Comparison of ENCODE assay signal across 19 cellular contexts in genomic region chr3:62882676-62883228, GRCh38. TPM values are rescaled to one million over a fixed set of nuclear protein-coding genes. Genes with fewer than 3 reads are reported as not detected.
DNase-seq lines count a peak whose midpoint lies in the region; ATAC-seq, FAIRE-seq and TF ChIP-seq lines count a peak whose summit lies in the region.
"Had no signal": no experiment of that assay in that cellular context is flagged by ENCODE, and none has a peak within 500 bp of the region (broad histone marks: within the 10 kb centered on the region; RNA-seq: fewer than 3 reads in every experiment).

No MANE protein-coding gene starts in this region.

- no peak overlapping the region for H3K4me3 ChIP-seq in HUES6 (ENCODE audit: low read depth, low read length)
- H3K4me3 ChIP-seq in astrocyte (ENCODE audit: insufficient read depth, low read depth, low read length), result no peak overlapping the region
- H3K4me3 ChIP-seq in mesendoderm (ENCODE audit: low read length), result no peak overlapping the region

- H3K4me2 ChIP-seq in astrocyte (ENCODE audit: low read length) (no peak overlapping the region), mesendoderm (ENCODE audit: low read length) (no peak overlapping the region)

- no CpG with 5 or more reads among the region's 4 CpGs for WGBS in mesendoderm (ENCODE audit: extremely low coverage, insufficient coverage, low lambda C conversion rate)

- ATAC-seq in HG03108 (IDR thresholded peaks at IDR 0.05; ENCODE audit: unreplicated experiment), result no peak
- ATAC-seq: SK-N-SH treated with all-trans-retinoic acid at 6 μM for 48 hours, T-cell had no signal

- H3K4me3 Mint-ChIP-seq in astrocyte (ENCODE audit: unreplicated experiment) (no peak overlapping the region), mesothelial cell of epicardium (no peak overlapping the region)
- H3K4me3 Mint-ChIP-seq: T-cell had no signal

- no peak for FAIRE-seq in astrocyte (lab: Jason Lieb, UNC)
- FAIRE-seq: G401.6 had no signal

- H3K36me3 Mint-ChIP-seq in astrocyte (ENCODE audit: low read depth, unreplicated experiment) (no peaks in the 10 kb centered on the region), mesothelial cell of epicardium (no peaks in the 10 kb centered on the region)
- H3K36me3 Mint-ChIP-seq: T-cell had no signal

- H4K8ac ChIP-seq in mesendoderm (ENCODE audit: low read depth, low read length), result no peak overlapping the region

- H3K36me3 ChIP-seq in HUES6 (ENCODE audit: control insufficient read depth, insufficient read depth, low read length), result no peaks in the 10 kb centered on the region
- H3K36me3 ChIP-seq in astrocyte (ENCODE audit: insufficient read depth, low read length), result no peaks in the 10 kb centered on the region
- no peaks in the 10 kb centered on the region for H3K36me3 ChIP-seq in mesendoderm (ENCODE audit: control insufficient read depth, insufficient read depth, low read length)

- H2BK5ac ChIP-seq in mesendoderm (ENCODE audit: low read length), result no peak overlapping the region

- H3K79me1 ChIP-seq in mesendoderm (ENCODE audit: low read length), result no peaks in the 10 kb centered on the region

- H3K27ac ChIP-seq in HUES6 (ENCODE audit: low read depth, low read length) (peak overlapping the region; percentile 96), astrocyte (ENCODE audit: low read depth, low read length) (no peak overlapping the region), mesendoderm (ENCODE audit: low read depth, low read length) (no peak overlapping the region)
- H3K27ac ChIP-seq: C4-2B had no signal

- H3K9ac ChIP-seq in HUES6 (ENCODE audit: low read length) (no peak overlapping the region), astrocyte (ENCODE audit: low read length) (no peak overlapping the region), mesendoderm (ENCODE audit: low read length) (no peak overlapping the region)

- H4K5ac ChIP-seq in mesendoderm (ENCODE audit: low read length), result no peak overlapping the region

- H3K9me3 Mint-ChIP-seq in astrocyte (ENCODE audit: unreplicated experiment) (peaks cover 4% of the 10 kb centered on the region), mesothelial cell of epicardium (no peaks in the 10 kb centered on the region)

- TF ChIP-seq CTCF in astrocyte (IDR thresholded peaks at IDR 0.05; ENCODE audit: insufficient read depth, low read depth, low read length), result no peak
- no peak for TF ChIP-seq CTCF in mesothelial cell of epicardium (IDR thresholded peaks at IDR 0.05; ENCODE audit: unreplicated experiment)

- H3K4me1 ChIP-seq in HUES6 (ENCODE audit: control insufficient read depth, insufficient read depth, low read length) (peaks cover 45% of the 10 kb centered on the region), astrocyte (ENCODE audit: insufficient read depth, low read length) (no peaks in the 10 kb centered on the region), mesendoderm (ENCODE audit: control insufficient read depth, low read depth, low read length) (no peaks in the 10 kb centered on the region)

- H3K4me1 Mint-ChIP-seq in astrocyte (ENCODE audit: low read depth, unreplicated experiment) (no peaks in the 10 kb centered on the region), mesothelial cell of epicardium (no peaks in the 10 kb centered on the region)
- H3K4me1 Mint-ChIP-seq: T-cell had no signal

- H3K27me3 ChIP-seq in HUES6 (ENCODE audit: control insufficient read depth, insufficient read depth, low read length) (no peaks in the 10 kb centered on the region; the same call in 1 of the 2 replicates), astrocyte (ENCODE audit: insufficient read depth, low read length) (no peaks in the 10 kb centered on the region), mesendoderm (ENCODE audit: insufficient read depth, low read length, poor library complexity) (no peaks in the 10 kb centered on the region)

- no peak overlapping the region for H2BK120ac ChIP-seq in mesendoderm (ENCODE audit: low read depth, low read length)

- DNase-seq in H4 (ENCODE audit: low spot score), result peak; percentile 4
- peak; percentile 51 for DNase-seq in astrocyte (ENCODE audit: low read depth)
- DNase-seq in mesendoderm, result peak; percentile 23
- no peak for DNase-seq in activated naive CD4-positive, alpha-beta T cell treated with Interleukin-2 at 50 U/mL for 16 hours
- DNase-seq in mesothelial cell of epicardium (ENCODE audit: low spot score in 2 of 2, unreplicated experiment in 2 of 2), result no peak
- DNase-seq: AML-193, KBM-7, MV-4-11, NCI-H1694 treated with DMSO at 0.1 percent for 48 hours, NCI-H774, RPMI8226, SHP77 treated with DMSO at 0.1 percent for 48 hours, T-cell had no signal

- no peak overlapping the region for H3K4ac ChIP-seq in mesendoderm (ENCODE audit: low read depth, low read length)

- H3K56ac ChIP-seq in mesendoderm (ENCODE audit: low read length), result no peak overlapping the region

- no peak overlapping the region for H3K23ac ChIP-seq in mesendoderm (ENCODE audit: low read length)

- H3K27me3 Mint-ChIP-seq in astrocyte (ENCODE audit: low read depth, unreplicated experiment) (peaks cover 6% of the 10 kb centered on the region), mesothelial cell of epicardium (ENCODE audit: low read depth) (peaks cover 73% of the 10 kb centered on the region)

- H4K20me1 ChIP-seq in astrocyte (ENCODE audit: insufficient read depth, low read length), result no peaks in the 10 kb centered on the region

- no peak overlapping the region for H2AK5ac ChIP-seq in mesendoderm (ENCODE audit: low read length)

- no peak overlapping the region for H2BK15ac ChIP-seq in mesendoderm (replicated peaks; ENCODE audit: low read depth)

- no peak overlapping the region for H3K18ac ChIP-seq in mesendoderm (ENCODE audit: low read length)

- H2AFZ ChIP-seq in astrocyte (ENCODE audit: low read depth, low read length), result no peak overlapping the region

- H3K79me2 ChIP-seq in astrocyte (ENCODE audit: insufficient read depth, low read length) (no peaks in the 10 kb centered on the region), mesendoderm (ENCODE audit: control insufficient read depth, insufficient read depth, low read length) (no peaks in the 10 kb centered on the region)

- H3K27ac Mint-ChIP-seq in astrocyte (ENCODE audit: unreplicated experiment) (no peak overlapping the region), mesothelial cell of epicardium (no peak overlapping the region)
- H3K27ac Mint-ChIP-seq: T-cell had no signal

- H3K9me3 ChIP-seq in HUES6 (ENCODE audit: control insufficient read depth, insufficient read depth, low read depth, low read length) (no peaks in the 10 kb centered on the region), astrocyte (ENCODE audit: insufficient read depth, low read depth, low read length) (no peaks in the 10 kb centered on the region)

RNA-seq across cellular contexts. Expression of gene CADPS, which starts 7.5 kb away (rescaled TPM):
- 0.17 TPM in 1 of 2 replicates, not detected in the other for total RNA-seq in H4 (2014; rRNA removed; shearing (Covaris generic))
- total RNA-seq in astrocyte, result 5.4 and 7.1 TPM in 2 replicates
- polyA plus RNA-seq in mesendoderm (2013, experiment 1 of 2), result 5.3 TPM
- 5.6 TPM for polyA plus RNA-seq in mesendoderm (2013, experiment 2 of 2)
- 2.7 to 4.2 TPM (median 3.3 TPM) in 3 replicates for total RNA-seq in mesothelial cell of epicardium
- total RNA-seq: NCI-H460 had no signal

Comparison
In these comparisons a context has a peak if more than half of its experiments do, and no peak if none do; other contexts are left out.
1. DNase-seq: peak in H4 (single experiment), astrocyte (single experiment) and mesendoderm (single experiment); none in activated naive CD4-positive, alpha-beta T cell treated with Interleukin-2 at 50 U/mL for 16 hours (single experiment) and mesothelial cell of epicardium (0 of 2).